ENCODE assay signal across 26 cellular contexts in the genomic region with DNA sequence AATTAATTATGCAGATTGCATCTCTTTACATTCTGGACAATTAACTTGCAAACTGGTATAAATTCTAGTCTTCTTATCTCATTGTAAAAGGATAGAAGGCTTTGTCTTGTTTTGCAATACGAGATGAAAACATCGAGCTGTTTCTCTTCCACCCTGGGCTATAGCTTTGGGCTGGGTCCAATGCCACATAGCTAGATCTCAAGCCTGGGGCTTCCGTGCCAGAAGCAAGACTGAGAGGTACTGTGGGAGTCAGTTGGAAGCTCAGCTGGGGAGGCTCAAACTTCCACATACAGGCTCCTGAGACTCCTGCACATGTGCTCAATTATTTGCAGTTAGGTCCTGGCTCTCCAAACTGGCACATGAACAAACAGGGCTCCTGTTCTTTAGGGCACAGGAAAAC.
"Had no signal": no experiment of that assay in that cellular context is flagged by ENCODE, and none has a peak within 500 bp of the region (broad histone marks: within the 10 kb centered on the region; RNA-seq: fewer than 3 reads in every experiment).

No MANE protein-coding gene starts in this region.

- H3K27me3 ChIP-seq: left lung, pancreas, right atrium auricular region, right lobe of liver, tibial nerve, uterus had no signal

- H3K4me3 ChIP-seq: left lung, lower lobe of right lung, mucosa of descending colon, pancreas, psoas muscle, right atrium auricular region, right lobe of liver, skin epidermis, spleen, suprapubic skin, tibial nerve, uterus had no signal

- H3K4me1 ChIP-seq: left lung, lower lobe of right lung, pancreas, psoas muscle, right atrium auricular region, right lobe of liver, spleen, tibial nerve, uterus had no signal

- H3K4me1 Mint-ChIP-seq: naive thymus-derived CD4-positive, alpha-beta T cell; stimulated activated effector memory CD8-positive, alpha-beta T cell treated with anti-CD3 and anti-CD28 coated beads, Interleukin-12 subunit alpha, Interleukin-12 subunit beta, amount 100 ng/mL, for 72 hours had no signal

- H3K36me3 Mint-ChIP-seq: naive thymus-derived CD4-positive, alpha-beta T cell; natural killer cell treated with Interleukin-12 subunit alpha and Interleukin-12 subunit beta and Interleukin-15 and Interleukin-18, amount 100 ng/mL, for 72 hours; stimulated activated effector memory CD8-positive, alpha-beta T cell treated with anti-CD3 and anti-CD28 coated beads, Interleukin-12 subunit alpha, Interleukin-12 subunit beta, amount 100 ng/mL, for 72 hours; type B pancreatic cell had no signal

- H3K27ac ChIP-seq: left lung, lower lobe of right lung, pancreas, psoas muscle, right atrium auricular region, right lobe of liver, skin epidermis, spleen, suprapubic skin, tibial nerve, uterus had no signal

- H3K36me3 ChIP-seq: left lung, lower lobe of right lung, pancreas, right atrium auricular region, right lobe of liver, spleen, suprapubic skin, tibial nerve, uterus had no signal

- H3K4me3 Mint-ChIP-seq: immature natural killer cell; naive thymus-derived CD4-positive, alpha-beta T cell; natural killer cell treated with Interleukin-12 subunit alpha and Interleukin-12 subunit beta and Interleukin-15 and Interleukin-18, amount 100 ng/mL, for 72 hours; stimulated activated effector memory CD8-positive, alpha-beta T cell treated with anti-CD3 and anti-CD28 coated beads, Interleukin-12 subunit alpha, Interleukin-12 subunit beta, amount 100 ng/mL, for 72 hours; stimulated activated naive CD8-positive, alpha-beta T cell treated with anti-CD3 and anti-CD28 coated beads, Interleukin-15, Interleukin-2, amounts not matched to agents 100 ng/mL and 50 ng/mL, for 24 hours; type B pancreatic cell had no signal

- H3K9me3 ChIP-seq: left lung, lower lobe of right lung, mucosa of descending colon, pancreas, psoas muscle, right atrium auricular region, right lobe of liver, spleen, suprapubic skin, tibial nerve, uterus had no signal

- H3K27ac Mint-ChIP-seq: immature natural killer cell; naive thymus-derived CD4-positive, alpha-beta T cell; natural killer cell treated with Interleukin-12 subunit alpha and Interleukin-12 subunit beta and Interleukin-15 and Interleukin-18, amount 100 ng/mL, for 72 hours; stimulated activated effector memory CD8-positive, alpha-beta T cell treated with anti-CD3 and anti-CD28 coated beads, Interleukin-12 subunit alpha, Interleukin-12 subunit beta, amount 100 ng/mL, for 72 hours; stimulated activated naive CD8-positive, alpha-beta T cell treated with anti-CD3 and anti-CD28 coated beads, Interleukin-15, Interleukin-2, amounts not matched to agents 100 ng/mL and 50 ng/mL, for 24 hours; type B pancreatic cell had no signal

- DNase-seq: hypothalamus; immature natural killer cell; kidney; left colon; left lung; lower lobe of right lung; midbrain; mucosa of descending colon; naive thymus-derived CD4-positive, alpha-beta T cell; nucleus accumbens; pancreas; posterior cingulate gyrus; psoas muscle; right lobe of liver; spleen; stimulated activated CD4-positive, alpha-beta T cell treated with anti-CD3 and anti-CD28 coated beads, Interleukin-4, amount 100 ng/mL, for 24 hours; stimulated activated naive CD4-positive, alpha-beta T cell; uterus had no signal

- H3K9me3 Mint-ChIP-seq: naive thymus-derived CD4-positive, alpha-beta T cell; natural killer cell treated with Interleukin-12 subunit alpha and Interleukin-12 subunit beta and Interleukin-15 and Interleukin-18, amount 100 ng/mL, for 72 hours; stimulated activated effector memory CD8-positive, alpha-beta T cell treated with anti-CD3 and anti-CD28 coated beads, Interleukin-12 subunit alpha, Interleukin-12 subunit beta, amount 100 ng/mL, for 72 hours; stimulated activated naive CD8-positive, alpha-beta T cell treated with anti-CD3 and anti-CD28 coated beads, Interleukin-15, Interleukin-2, amounts not matched to agents 100 ng/mL and 50 ng/mL, for 24 hours; type B pancreatic cell had no signal
